ENCODE assay signal across 8 cellular contexts in the genomic region with DNA sequence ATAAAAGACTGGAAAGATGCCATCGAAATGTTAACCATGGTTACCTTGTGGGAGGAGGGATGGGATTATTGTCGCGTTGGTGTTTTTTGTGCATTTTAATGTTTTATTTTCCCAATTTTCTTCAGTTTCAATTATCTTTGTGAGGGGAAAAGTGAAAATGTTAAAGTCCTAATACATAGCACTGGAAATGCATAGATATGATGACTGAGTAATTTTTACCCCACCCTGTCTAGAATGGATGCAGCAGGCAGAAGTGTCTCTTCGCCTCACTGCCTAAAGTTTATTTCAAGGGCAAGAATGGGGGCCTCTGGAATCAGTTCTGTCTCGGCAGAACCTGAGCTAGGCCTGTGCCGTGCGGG. TPM values are rescaled to one million over a fixed set of nuclear protein-coding genes. Genes with fewer than 3 reads are reported as not detected.
DNase-seq lines count a peak whose midpoint lies in the region; ATAC-seq and TF ChIP-seq lines count a peak whose summit lies in the region.

No MANE protein-coding gene starts in this region.

- ATAC-seq in activated naive CD8-positive, alpha-beta T cell treated with anti-CD3 and anti-CD28 coated beads, Interleukin-2, amount 50 U/mL, for 24 hours = no peak
- ATAC-seq in naive thymus-derived CD4-positive, alpha-beta T cell = no peak

- H3K4me3 Mint-ChIP-seq in CD14-positive monocyte = peak overlapping the region; percentile 47 to 92
- peak overlapping the region; percentile 68 for H3K4me3 Mint-ChIP-seq in activated naive CD8-positive, alpha-beta T cell treated with anti-CD3 and anti-CD28 coated beads, Interleukin-2, amount 50 U/mL, for 24 hours
- H3K4me3 Mint-ChIP-seq in naive thymus-derived CD4-positive, alpha-beta T cell = peak overlapping the region; percentile 60 to 86 (median 76)

- intact Hi-C loops in CD14-positive monocyte (cut with micrococcal nuclease) = no loop called here
- intact Hi-C loops in naive thymus-derived CD4-positive, alpha-beta T cell (cut with micrococcal nuclease) = loop anchor here in 1 of 2 donors (5.0 to 10.0 kb wide), 2 partner anchors 179 to 1927 kb away; no protein-coding TSS in a partner anchor

- DNase-seq in CD14-positive monocyte (ENCODE audit: low spot score) (no peak), activated gamma-delta T cell (lab: John Stamatoyannopoulos, UW) (no peak), NCI-H2081 (lab: John Stamatoyannopoulos, UW) (no peak), GF-D8 (lab: John Stamatoyannopoulos, UW) (no peak), HT-29 (ENCODE audit: low spot score) (no peak)
- DNase-seq in activated naive CD8-positive, alpha-beta T cell treated with anti-CD3 and anti-CD28 coated beads, Interleukin-2, amount 50 U/mL, for 24 hours = no peak
- DNase-seq in naive thymus-derived CD4-positive, alpha-beta T cell = no peak

- H3K9ac ChIP-seq in HUES48 (ENCODE audit: low read depth, low read length) = no peak overlapping the region

- peaks cover 35% of the 10 kb centered on the region for H3K4me1 ChIP-seq in HUES48 (ENCODE audit: control insufficient read depth, insufficient read depth, low read length)
- H3K4me1 ChIP-seq in naive thymus-derived CD4-positive, alpha-beta T cell (ENCODE audit: control insufficient read depth in 2 of 2, insufficient read depth in 2 of 2, low read length in 2 of 2) = peaks cover 21 to 31% of the 10 kb centered on the region in 2 donors

- peak overlapping the region; percentile 63; the same call in 1 of the 2 replicates for H3K4me3 ChIP-seq in HUES48 (ENCODE audit: low read depth, low read length)
- peak overlapping the region; percentile 55 for H3K4me3 ChIP-seq in naive thymus-derived CD4-positive, alpha-beta T cell (ENCODE audit: low read length)

- peaks cover 6 to 8% of the 10 kb centered on the region in 2 donors for H3K36me3 Mint-ChIP-seq in CD14-positive monocyte
- H3K36me3 Mint-ChIP-seq in activated naive CD8-positive, alpha-beta T cell treated with anti-CD3 and anti-CD28 coated beads, Interleukin-2, amount 50 U/mL, for 24 hours (ENCODE audit: low read depth) = no peaks in the 10 kb centered on the region
- no peaks in the 10 kb centered on the region for H3K36me3 Mint-ChIP-seq in naive thymus-derived CD4-positive, alpha-beta T cell

- POLR2A ChIA-PET in naive thymus-derived CD4-positive, alpha-beta T cell (lab: Charles Lee) = no interaction called here

- TF ChIP-seq CTCF in CD14-positive monocyte (IDR thresholded peaks at IDR 0.05) = no peak

- CTCF ChIA-PET in naive thymus-derived CD4-positive, alpha-beta T cell (lab: Charles Lee) = interaction anchor here (0.5 to 4.7 kb wide), 7 partner anchors 12 to 519 kb away, joined by 3 to 38 read pairs (median 4); no protein-coding TSS in a partner anchor

- peaks cover 71 to 89% (median 78%) of the 10 kb centered on the region in 3 donors for H3K27me3 Mint-ChIP-seq in CD14-positive monocyte (ENCODE audit: low read depth in 3 of 3)
- H3K27me3 Mint-ChIP-seq in activated naive CD8-positive, alpha-beta T cell treated with anti-CD3 and anti-CD28 coated beads, Interleukin-2, amount 50 U/mL, for 24 hours = peaks cover 74% of the 10 kb centered on the region
- peaks cover 55 to 82% (median 71%) of the 10 kb centered on the region in 5 donors for H3K27me3 Mint-ChIP-seq in naive thymus-derived CD4-positive, alpha-beta T cell

- no peaks in the 10 kb centered on the region for H3K9me3 ChIP-seq in HUES48 (ENCODE audit: control insufficient read depth, insufficient read depth, low read length)
- H3K9me3 ChIP-seq in naive thymus-derived CD4-positive, alpha-beta T cell (ENCODE audit: control insufficient read depth in 2 of 3, low read length in 3 of 3) = no peaks in the 10 kb centered on the region

- peaks cover 0 to 25% (median 10%) of the 10 kb centered on the region in 7 donors for H3K9me3 Mint-ChIP-seq in CD14-positive monocyte
- H3K9me3 Mint-ChIP-seq in activated naive CD8-positive, alpha-beta T cell treated with anti-CD3 and anti-CD28 coated beads, Interleukin-2, amount 50 U/mL, for 24 hours = no peaks in the 10 kb centered on the region
- no peaks in the 10 kb centered on the region for H3K9me3 Mint-ChIP-seq in naive thymus-derived CD4-positive, alpha-beta T cell

- H3K27me3 ChIP-seq in HUES48 (ENCODE audit: control insufficient read depth, insufficient read depth, low read length) = peaks cover 70% of the 10 kb centered on the region
- H3K27me3 ChIP-seq in naive thymus-derived CD4-positive, alpha-beta T cell (ENCODE audit: control insufficient read depth in 2 of 2, insufficient read depth in 2 of 2, low read length in 2 of 2) = peaks cover 8 to 44% of the 10 kb centered on the region in 2 donors

- no peak overlapping the region for H3K27ac ChIP-seq in HUES48 (ENCODE audit: low read depth, low read length)
- no peak overlapping the region for H3K27ac ChIP-seq in naive thymus-derived CD4-positive, alpha-beta T cell (ENCODE audit: low read depth, low read length)

- H3K36me3 ChIP-seq in HUES48 (ENCODE audit: control insufficient read depth, insufficient read depth, low read length) = no peaks in the 10 kb centered on the region
- no peaks in the 10 kb centered on the region for H3K36me3 ChIP-seq in naive thymus-derived CD4-positive, alpha-beta T cell (ENCODE audit: control insufficient read depth in 2 of 3, insufficient read depth in 3 of 3, low read length in 3 of 3)

- no peak overlapping the region for H3K27ac Mint-ChIP-seq in CD14-positive monocyte
- no peak overlapping the region for H3K27ac Mint-ChIP-seq in activated naive CD8-positive, alpha-beta T cell treated with anti-CD3 and anti-CD28 coated beads, Interleukin-2, amount 50 U/mL, for 24 hours
- no peak overlapping the region for H3K27ac Mint-ChIP-seq in naive thymus-derived CD4-positive, alpha-beta T cell

- peaks cover 43% of the 10 kb centered on the region for H3K4me1 Mint-ChIP-seq in CD14-positive monocyte
- peaks cover 31% of the 10 kb centered on the region for H3K4me1 Mint-ChIP-seq in activated naive CD8-positive, alpha-beta T cell treated with anti-CD3 and anti-CD28 coated beads, Interleukin-2, amount 50 U/mL, for 24 hours
- peaks cover 19 to 43% (median 31%) of the 10 kb centered on the region in 7 donors for H3K4me1 Mint-ChIP-seq in naive thymus-derived CD4-positive, alpha-beta T cell

RNA-seq across cellular contexts. Expression of gene FOXL2, which starts 11.5 kb away (rescaled TPM):
- polyA plus RNA-seq in CD14-positive monocyte = not detected
- not detected for total RNA-seq in naive thymus-derived CD4-positive, alpha-beta T cell
- polyA plus RNA-seq in naive thymus-derived CD4-positive, alpha-beta T cell = not detected
- total RNA-seq in HT-29 (2014; rRNA removed; shearing (Covaris generic)) = not detected in 2 replicates

RNA-seq across cellular contexts. Expression of gene FOXL2NB, which starts 11.5 kb away (rescaled TPM):
- not detected for polyA plus RNA-seq in CD14-positive monocyte
- not detected for total RNA-seq in naive thymus-derived CD4-positive, alpha-beta T cell
- polyA plus RNA-seq in naive thymus-derived CD4-positive, alpha-beta T cell = not detected
- not detected in 2 replicates for total RNA-seq in HT-29 (2014; rRNA removed; shearing (Covaris generic))
